8 cellular contexts compared by ENCODE assay signal in genomic region chr11:17598700-17599459, GRCh38. TPM values are rescaled to one million over a fixed set of nuclear protein-coding genes. Genes with fewer than 3 reads are reported as not detected.
DNase-seq lines count a peak whose midpoint lies in the region; TF ChIP-seq lines count a peak whose summit lies in the region.

No MANE protein-coding gene starts in this region.

- no peaks in the 10 kb centered on the region for H3K4me1 ChIP-seq in neutrophil (ENCODE audit: control insufficient read depth in 1 of 2, insufficient read depth in 1 of 2, low read depth in 1 of 2, low read length in 1 of 2)

- DNase-seq in D341Med (ENCODE audit: low spot score) (peak; percentile 88), GM20000 (ENCODE audit: low spot score) (peak; percentile 79), HS-27A (ENCODE audit: low read depth) (peak; percentile 20), OCI-M2 (lab: John Stamatoyannopoulos, UW; ENCODE audit: unreplicated experiment) (peak; percentile 50), activated T-helper 1 cell treated with Interleukin-2 at 50 U/mL for 16 hours (ENCODE audit: low read depth) (peak; percentile 30), fibroblast of villous mesenchyme (ENCODE audit: low read depth) (peak; percentile 57), stromal cell of bone marrow (ENCODE audit: low read depth) (peak; percentile 21)

- H3K36me3 ChIP-seq in neutrophil = no peaks in the 10 kb centered on the region

- H3K27ac ChIP-seq in neutrophil = no peak overlapping the region

- peaks cover 9% of the 10 kb centered on the region for H3K27me3 ChIP-seq in neutrophil

- H3K9me3 ChIP-seq in neutrophil = no peaks in the 10 kb centered on the region

- peak; percentile 99 for TF ChIP-seq CTCF in GM20000 (IDR thresholded peaks at IDR 0.05; ENCODE audit: extremely low read depth, missing control alignments)
- peak; percentile 96 for TF ChIP-seq CTCF in fibroblast of villous mesenchyme (IDR thresholded peaks at IDR 0.05; ENCODE audit: insufficient read depth, low read depth, low read length)
- peak; percentile 70 for TF ChIP-seq CTCF in neutrophil (IDR thresholded peaks at IDR 0.05)

- no peak overlapping the region for H3K4me3 ChIP-seq in fibroblast of villous mesenchyme (ENCODE audit: low read depth, low read length)
- H3K4me3 ChIP-seq in neutrophil (ENCODE audit: low read depth in 1 of 2, low read length in 1 of 2) = no peak overlapping the region

RNA-seq across cellular contexts. Expression of gene OTOG, which starts 51.8 kb away (rescaled TPM):
- not detected in 2 replicates for total RNA-seq in fibroblast of villous mesenchyme

RNA-seq across cellular contexts. Expression of gene USH1C, which starts 54.7 kb away (rescaled TPM):
- total RNA-seq in fibroblast of villous mesenchyme = not detected in 2 replicates

Comparison
In these comparisons a context has a peak if more than half of its experiments do, and no peak if none do; other contexts are left out.
1. DNase-seq: peak in every context shown above with its lines; median percentile 88 in D341Med; 79 in GM20000; 57 in fibroblast of villous mesenchyme; 50 in OCI-M2; 30 in activated T-helper 1 cell treated with Interleukin-2 at 50 U/mL for 16 hours; 21 in stromal cell of bone marrow; 20 in HS-27A.